Comparison of ENCODE assay signal across 15 cellular contexts in genomic region chr17:31467502-31468256, GRCh38.
DNase-seq lines count a peak whose midpoint lies in the region; ATAC-seq and TF ChIP-seq lines count a peak whose summit lies in the region.
"Had no signal": no experiment of that assay in that cellular context is flagged by ENCODE, and none has a peak within 500 bp of the region (broad histone marks: within the 10 kb centered on the region; RNA-seq: fewer than 3 reads in every experiment).

No MANE protein-coding gene starts in this region.

- H3K4me1 Mint-ChIP-seq in activated T-helper 17 cell treated with anti-CD3 and anti-CD28 coated beads, Interleukin-2, amount 50 U/mL, for 72 hours: no peaks in the 10 kb centered on the region
- H3K4me1 Mint-ChIP-seq in activated T-helper 1 cell treated with anti-CD3 and anti-CD28 coated beads, Interleukin-12 subunit alpha, Interleukin-12 subunit beta, Interleukin-2, Interleukin-4 antibody, amounts not matched to agents 30 ng/mL and 10 ng/mL and 1 ng/mL, durations not matched to agents 14 hours and 24 hours and 36 hours (ENCODE audit: low read depth): no peaks in the 10 kb centered on the region

- H3K36me3 ChIP-seq in HEK293 (ENCODE audit: control insufficient read depth in 2 of 2, insufficient read depth in 1 of 2, low read length in 2 of 2): no peaks in the 10 kb centered on the region
- H3K36me3 ChIP-seq: gastroesophageal sphincter, Peyer's patch, suprapubic skin had no signal

- CTCF ChIA-PET in HEK293 (lab: Yijun Ruan, JAX): interaction anchor here (0.7 to 1.0 kb wide), 3 partner anchors 17 to 32 kb away, joined by 3 read pairs; no protein-coding TSS in a partner anchor

- H3K4me3 Mint-ChIP-seq in activated T-helper 17 cell treated with anti-CD3 and anti-CD28 coated beads, Interleukin-2, amount 50 U/mL, for 72 hours: no peak overlapping the region
- no peak overlapping the region for H3K4me3 Mint-ChIP-seq in activated T-helper 1 cell treated with anti-CD3 and anti-CD28 coated beads, Interleukin-12 subunit alpha, Interleukin-12 subunit beta, Interleukin-2, Interleukin-4 antibody, amounts not matched to agents 30 ng/mL and 10 ng/mL and 1 ng/mL, durations not matched to agents 14 hours and 24 hours and 36 hours
- H3K4me3 Mint-ChIP-seq: activated naive CD8-positive, alpha-beta T cell treated with anti-CD3 and anti-CD28 coated beads, Interleukin-2, amount 50 U/mL, for 24 hours; T-helper 17 cell had no signal

- H3K4me1 ChIP-seq in HEK293 (ENCODE audit: control insufficient read depth, insufficient read depth, low read length): no peaks in the 10 kb centered on the region
- H3K4me1 ChIP-seq: Peyer's patch, suprapubic skin had no signal

- H3K9me3 Mint-ChIP-seq in activated T-helper 17 cell treated with anti-CD3 and anti-CD28 coated beads, Interleukin-2, amount 50 U/mL, for 72 hours: no peaks in the 10 kb centered on the region
- H3K9me3 Mint-ChIP-seq in activated T-helper 1 cell treated with anti-CD3 and anti-CD28 coated beads, Interleukin-12 subunit alpha, Interleukin-12 subunit beta, Interleukin-2, Interleukin-4 antibody, amounts not matched to agents 30 ng/mL and 10 ng/mL and 1 ng/mL, durations not matched to agents 14 hours and 24 hours and 36 hours: no peaks in the 10 kb centered on the region
- H3K9me3 Mint-ChIP-seq: activated naive CD8-positive, alpha-beta T cell treated with anti-CD3 and anti-CD28 coated beads, Interleukin-2, amount 50 U/mL, for 24 hours had no signal

- H3K36me3 Mint-ChIP-seq in activated T-helper 17 cell treated with anti-CD3 and anti-CD28 coated beads, Interleukin-2, amount 50 U/mL, for 72 hours (ENCODE audit: low read depth): no peaks in the 10 kb centered on the region
- no peaks in the 10 kb centered on the region for H3K36me3 Mint-ChIP-seq in activated T-helper 1 cell treated with anti-CD3 and anti-CD28 coated beads, Interleukin-12 subunit alpha, Interleukin-12 subunit beta, Interleukin-2, Interleukin-4 antibody, amounts not matched to agents 30 ng/mL and 10 ng/mL and 1 ng/mL, durations not matched to agents 14 hours and 24 hours and 36 hours (ENCODE audit: low read depth)

- intact Hi-C loops in left ventricle myocardium superior (cut with micrococcal nuclease) (no loop called here), posterior vena cava (cut with DNase I) (no loop called here)
- intact Hi-C loops in activated T-helper 1 cell treated with anti-CD3 and anti-CD28 coated beads, Interleukin-12 subunit alpha, Interleukin-12 subunit beta, Interleukin-2, Interleukin-4 antibody, amounts not matched to agents 30 ng/mL and 10 ng/mL and 1 ng/mL, durations not matched to agents 14 hours and 24 hours and 36 hours (cut with micrococcal nuclease): no loop called here

- H3K9me3 ChIP-seq in HEK293 (ENCODE audit: control insufficient read depth, insufficient read depth, low read depth, low read length): no peaks in the 10 kb centered on the region
- H3K9me3 ChIP-seq: gastroesophageal sphincter, Peyer's patch, suprapubic skin had no signal

- peak overlapping the region; percentile 75 for H3K27ac Mint-ChIP-seq in activated T-helper 17 cell treated with anti-CD3 and anti-CD28 coated beads, Interleukin-2, amount 50 U/mL, for 72 hours
- H3K27ac Mint-ChIP-seq in activated T-helper 1 cell treated with anti-CD3 and anti-CD28 coated beads, Interleukin-12 subunit alpha, Interleukin-12 subunit beta, Interleukin-2, Interleukin-4 antibody, amounts not matched to agents 30 ng/mL and 10 ng/mL and 1 ng/mL, durations not matched to agents 14 hours and 24 hours and 36 hours: no peak overlapping the region
- H3K27ac Mint-ChIP-seq: activated naive CD8-positive, alpha-beta T cell treated with anti-CD3 and anti-CD28 coated beads, Interleukin-2, amount 50 U/mL, for 24 hours; T-helper 17 cell had no signal

- H3K27ac ChIP-seq in HEK293 (ENCODE audit: extremely low read depth, low read depth, low read length): no peak overlapping the region
- H3K27ac ChIP-seq: gastroesophageal sphincter, Peyer's patch, suprapubic skin had no signal

- POLR2A ChIA-PET in HEK293 (lab: Yijun Ruan, JAX): interaction anchor here (1.7 kb wide), 1 partner anchor 20 kb away, joined by 6 read pairs; no protein-coding TSS in a partner anchor

- DNase-seq in left ventricle myocardium superior (peak; percentile 70), nucleus accumbens (lab: John Stamatoyannopoulos, UW) (peak in 54 of 56 donors; percentile 18 to 85 (median 68)), dedifferentiated amniotic fluid mesenchymal stem cell (ENCODE audit: extremely low spot score) (no peak), posterior vena cava (ENCODE audit: low spot score) (no peak), NCI-H345 treated with DMSO at 0.1 percent for 48 hours (lab: John Stamatoyannopoulos, UW; ENCODE audit: unreplicated experiment) (no peak)
- no peak for DNase-seq in activated T-helper 1 cell treated with anti-CD3 and anti-CD28 coated beads, Interleukin-12 subunit alpha, Interleukin-12 subunit beta, Interleukin-2, Interleukin-4 antibody, amounts not matched to agents 30 ng/mL and 10 ng/mL and 1 ng/mL, durations not matched to agents 14 hours and 24 hours and 36 hours (ENCODE audit: low spot score)
- DNase-seq: activated naive CD8-positive, alpha-beta T cell treated with anti-CD3 and anti-CD28 coated beads, Interleukin-2, amount 50 U/mL, for 24 hours; effector CD8-positive, alpha-beta T cell; mammary epithelial cell; Peyer's patch; T-helper 17 cell had no signal

- peaks cover 3% of the 10 kb centered on the region for H3K27me3 Mint-ChIP-seq in activated T-helper 17 cell treated with anti-CD3 and anti-CD28 coated beads, Interleukin-2, amount 50 U/mL, for 72 hours
- no peaks in the 10 kb centered on the region for H3K27me3 Mint-ChIP-seq in activated T-helper 1 cell treated with anti-CD3 and anti-CD28 coated beads, Interleukin-12 subunit alpha, Interleukin-12 subunit beta, Interleukin-2, Interleukin-4 antibody, amounts not matched to agents 30 ng/mL and 10 ng/mL and 1 ng/mL, durations not matched to agents 14 hours and 24 hours and 36 hours (ENCODE audit: insufficient read depth)
- H3K27me3 Mint-ChIP-seq: activated naive CD8-positive, alpha-beta T cell treated with anti-CD3 and anti-CD28 coated beads, Interleukin-2, amount 50 U/mL, for 24 hours had no signal

- peak; percentile 18 for ATAC-seq in activated T-helper 17 cell treated with anti-CD3 and anti-CD28 coated beads, Interleukin-2, amount 50 U/mL, for 72 hours (replicated peaks)
- peak; percentile 91 for ATAC-seq in left ventricle myocardium superior
- ATAC-seq: activated naive CD8-positive, alpha-beta T cell treated with anti-CD3 and anti-CD28 coated beads, Interleukin-2, amount 50 U/mL, for 24 hours; gastroesophageal sphincter; T-helper 17 cell had no signal

- no peak for TF ChIP-seq CTCF in HEK293 (tag by site-specific recombination; IDR thresholded peaks at IDR 0.05)

- no peak overlapping the region for H3K4me3 ChIP-seq in HEK293 (ENCODE audit: low read depth, low read length)
- H3K4me3 ChIP-seq: gastroesophageal sphincter, Peyer's patch, suprapubic skin had no signal

TF ChIP-seq in HEK293, 187 proteins besides CTCF, POLR2A, EP300 and RAD21:
- TF ChIP-seq ZNF223 (tag by site-specific recombination; IDR thresholded peaks at IDR 0.05) (no peak), ZIC2 (tag by site-specific recombination; IDR thresholded peaks at IDR 0.05) (peak; percentile 44), ZNF394 (tag by site-specific recombination; IDR thresholded peaks at IDR 0.05; ENCODE audit: borderline replicate concordance) (peak; percentile 54; the same call in 1 of the 2 replicates), ZBTB20 (tag by site-specific recombination; IDR thresholded peaks at IDR 0.05) (no peak)

Comparison
In these comparisons a context has a peak if more than half of its experiments do, and no peak if none do; other contexts are left out.
1. DNase-seq: peak in left ventricle myocardium superior (single experiment) and nucleus accumbens (54 of 56); none in dedifferentiated amniotic fluid mesenchymal stem cell (single experiment), posterior vena cava (single experiment), activated T-helper 1 cell treated with anti-CD3 and anti-CD28 coated beads, Interleukin-12 subunit alpha, Interleukin-12 subunit beta, Interleukin-2, Interleukin-4 antibody, amounts not matched to agents 30 ng/mL and 10 ng/mL and 1 ng/mL, durations not matched to agents 14 hours and 24 hours and 36 hours (single experiment) and NCI-H345 treated with DMSO at 0.1 percent for 48 hours (single experiment).